Comparison of ENCODE assay signal across 32 cellular contexts in the genomic region with DNA sequence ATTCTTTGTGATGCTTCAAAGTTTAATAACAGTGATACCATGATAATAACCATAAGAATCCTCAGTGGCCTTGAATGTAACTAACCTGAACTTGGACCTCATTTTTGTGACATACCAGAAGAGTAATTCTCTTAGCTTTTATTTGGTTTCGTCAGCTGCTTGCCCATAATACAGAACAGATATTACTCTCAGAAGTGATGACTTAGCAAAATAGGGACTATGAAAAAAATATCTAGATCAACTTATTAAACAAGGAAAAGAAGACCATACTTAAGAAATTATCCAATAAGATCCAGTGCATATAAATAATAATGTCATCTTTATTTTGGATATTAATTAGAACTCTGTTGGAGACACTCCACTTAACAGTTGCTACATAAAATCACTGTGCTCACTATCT.
"Had no signal": no experiment of that assay in that cellular context is flagged by ENCODE, and none has a peak within 500 bp of the region (broad histone marks: within the 10 kb centered on the region; RNA-seq: fewer than 3 reads in every experiment).

No MANE protein-coding gene starts in this region.

- ATAC-seq: activated naive CD4-positive, alpha-beta T cell treated with anti-CD3 and anti-CD28 coated beads, Interleukin-2, amount 50 U/mL, for 72 hours; activated T-cell treated with anti-CD3 and anti-CD28 coated beads, Interleukin-2, amount 50 U/mL, for 72 hours; foreskin keratinocyte; gastrocnemius medialis; heart left ventricle; WTC11 had no signal

- H3K4me1 ChIP-seq: ascending aorta, breast epithelium, foreskin keratinocyte, gastrocnemius medialis, heart left ventricle had no signal

- H3K27me3 ChIP-seq: ascending aorta, cardiac muscle cell, esophagus muscularis mucosa, foreskin keratinocyte, gastrocnemius medialis had no signal

- H3K27ac ChIP-seq: ascending aorta, breast epithelium, cardiac muscle cell, coronary artery, dorsolateral prefrontal cortex, esophagus muscularis mucosa, foreskin keratinocyte, gastrocnemius medialis, heart left ventricle, VCaP had no signal

- H3K4me3 ChIP-seq: ascending aorta, breast epithelium, cardiac muscle cell, coronary artery, dorsolateral prefrontal cortex, esophagus muscularis mucosa, gastrocnemius medialis, heart left ventricle had no signal

- H3K9me3 ChIP-seq: ascending aorta, breast epithelium, esophagus muscularis mucosa, gastrocnemius medialis, heart left ventricle had no signal

- DNase-seq: activated CD4-positive, alpha-beta memory T cell treated with anti-CD3 and anti-CD28 coated beads, Interleukin-2, amount 10 ng/mL, durations not matched to agents 7 days and 5 days; activated CD4-positive, alpha-beta T cell treated with anti-CD3 and anti-CD28 coated beads for 1 hour; activated CD4-positive, alpha-beta T cell treated with anti-CD3 and anti-CD28 coated beads for 4 hours; activated CD4-positive, alpha-beta T cell treated with anti-CD3 and anti-CD28 coated beads, Interleukin-2, amount 10 ng/mL, durations not matched to agents 7 days and 5 days; activated CD4-positive, alpha-beta T cell treated with anti-CD3 and anti-CD28 coated beads, Interleukin-2, amount 50 U/mL, for 4 hours; activated CD8-positive, alpha-beta memory T cell treated with anti-CD3 and anti-CD28 coated beads, Interleukin-2, amount 50 U/mL, for 48 hours; activated gamma-delta T cell; activated naive CD4-positive, alpha-beta T cell; activated naive CD4-positive, alpha-beta T cell treated with anti-CD3 and anti-CD28 coated beads, Interleukin-2, amount 10 ng/mL, durations not matched to agents 7 days and 5 days; activated naive CD8-positive, alpha-beta T cell treated with anti-CD3 and anti-CD28 coated beads, Interleukin-2, amount 10 ng/mL, durations not matched to agents 7 days and 5 days; activated T-cell treated with anti-CD3 and anti-CD28 coated beads for 4 hours; activated T-cell treated with anti-CD3 and anti-CD28 coated beads, Interleukin-2, amount 50 U/mL, for 24 hours; activated T-cell treated with anti-CD3 and anti-CD28 coated beads, Interleukin-2, amount 50 U/mL, for 72 hours; central memory CD4-positive, alpha-beta T cell; cerebellar nuclear complex; dorsolateral prefrontal cortex; effector memory CD4-positive, alpha-beta T cell; endodermal cell; erythroblast; foreskin keratinocyte; gastrocnemius medialis; glutamatergic neuron; heart left ventricle; T-helper 2 cell had no signal

- H3K36me3 ChIP-seq: ascending aorta, breast epithelium, cardiac muscle cell, esophagus muscularis mucosa, gastrocnemius medialis, heart left ventricle had no signal
